Comparison of ENCODE assay signal across 8 cellular contexts in genomic region chr14:94173885-94174621, GRCh38. TPM values are rescaled to one million over a fixed set of nuclear protein-coding genes. Genes with fewer than 3 reads are reported as not detected.
DNase-seq lines count a peak whose midpoint lies in the region; ATAC-seq, FAIRE-seq and TF ChIP-seq lines count a peak whose summit lies in the region.

Gene PPP4R4, plus strand, starts transcription at chr14:94174322. Its CDS starts 144 bp downstream, at chr14:94174466.

- H3K9me3 ChIP-seq in Karpas-422 (ENCODE audit: low read length), result no peaks in the 10 kb centered on the region

- TF ChIP-seq CTCF in D721Med (IDR thresholded peaks at IDR 0.05; ENCODE audit: insufficient read depth, missing control alignments) (no peak), fibroblast of pulmonary artery (IDR thresholded peaks at IDR 0.05; ENCODE audit: low read length, missing control alignments) (no peak), nephron (IDR thresholded peaks at IDR 0.05; ENCODE audit: unreplicated experiment in 3 of 3) (no peak)

- H3K4me1 ChIP-seq in Karpas-422 (ENCODE audit: low read length), result peaks cover 14% of the 10 kb centered on the region

- H3K9me3 Mint-ChIP-seq in activated T-helper 2 cell treated with anti-CD3 and anti-CD28 coated beads, Interferon-gamma antibody, Interleukin-2, Interleukin-4, amounts not matched to agents 10 μg/mL and 5 μg/mL and 100 μg/mL, durations not matched to agents 14 hours and 24 hours and 36 hours, result no peaks in the 10 kb centered on the region
- no peaks in the 10 kb centered on the region for H3K9me3 Mint-ChIP-seq in nephron

- H3K27me3 ChIP-seq in Karpas-422 (ENCODE audit: low read length), result no peaks in the 10 kb centered on the region

- H3K4me3 Mint-ChIP-seq in activated T-helper 2 cell treated with anti-CD3 and anti-CD28 coated beads, Interferon-gamma antibody, Interleukin-2, Interleukin-4, amounts not matched to agents 10 μg/mL and 5 μg/mL and 100 μg/mL, durations not matched to agents 14 hours and 24 hours and 36 hours (ENCODE audit: low read depth), result peak within 1 kb of the TSS; percentile 78
- H3K4me3 Mint-ChIP-seq in nephron, result peak within 1 kb of the TSS; percentile 88 to 91 (median 89)

- H2AFZ ChIP-seq in Karpas-422 (ENCODE audit: low read length), result peak within 1 kb of the TSS; percentile 99

- H3K4me3 ChIP-seq in Karpas-422 (ENCODE audit: low read length), result peak within 1 kb of the TSS; percentile 73
- peak within 1 kb of the TSS; percentile 57 for H3K4me3 ChIP-seq in fibroblast of pulmonary artery (replicated peaks; ENCODE audit: low read depth, low read length)

- no peaks in the 10 kb centered on the region for H3K79me2 ChIP-seq in Karpas-422 (ENCODE audit: low read length)

- no peaks in the 10 kb centered on the region for H4K20me1 ChIP-seq in Karpas-422 (ENCODE audit: insufficient read depth, low read depth, low read length)

- peak within 1 kb of the TSS; percentile 70 for H3K9ac ChIP-seq in Karpas-422 (ENCODE audit: low read length)

- H3K27ac Mint-ChIP-seq in activated T-helper 2 cell treated with anti-CD3 and anti-CD28 coated beads, Interferon-gamma antibody, Interleukin-2, Interleukin-4, amounts not matched to agents 10 μg/mL and 5 μg/mL and 100 μg/mL, durations not matched to agents 14 hours and 24 hours and 36 hours, result no peak within 1 kb of the TSS
- no peak within 1 kb of the TSS for H3K27ac Mint-ChIP-seq in nephron

- intact Hi-C loops in activated T-helper 2 cell treated with anti-CD3 and anti-CD28 coated beads, Interferon-gamma antibody, Interleukin-2, Interleukin-4, amounts not matched to agents 10 μg/mL and 5 μg/mL and 100 μg/mL, durations not matched to agents 14 hours and 24 hours and 36 hours (cut with micrococcal nuclease), result loop anchor here (1.0 to 10.0 kb wide), 3 partner anchors 29 to 221 kb away; partner anchors contain the start of genes DDX24 and IFI27L1

- H3K4me1 Mint-ChIP-seq in activated T-helper 2 cell treated with anti-CD3 and anti-CD28 coated beads, Interferon-gamma antibody, Interleukin-2, Interleukin-4, amounts not matched to agents 10 μg/mL and 5 μg/mL and 100 μg/mL, durations not matched to agents 14 hours and 24 hours and 36 hours (ENCODE audit: low read depth), result peaks cover 21% of the 10 kb centered on the region
- peaks cover 7% of the 10 kb centered on the region for H3K4me1 Mint-ChIP-seq in nephron

- no peak for FAIRE-seq in D721Med (lab: Jason Lieb, UNC)

- ATAC-seq in GM21717 (IDR thresholded peaks at IDR 0.05; ENCODE audit: unreplicated experiment), result peak; percentile 79

- no peaks in the 10 kb centered on the region for H3K9me2 ChIP-seq in Karpas-422 (replicated peaks; ENCODE audit: insufficient read depth, low read length)

- H3K36me3 ChIP-seq in Karpas-422 (ENCODE audit: insufficient read depth, low read length), result no peaks in the 10 kb centered on the region

- peak within 1 kb of the TSS; percentile 93 for H3K4me2 ChIP-seq in Karpas-422 (ENCODE audit: low read depth, low read length, poor library complexity, severe bottlenecking)

- H3K36me3 Mint-ChIP-seq in activated T-helper 2 cell treated with anti-CD3 and anti-CD28 coated beads, Interferon-gamma antibody, Interleukin-2, Interleukin-4, amounts not matched to agents 10 μg/mL and 5 μg/mL and 100 μg/mL, durations not matched to agents 14 hours and 24 hours and 36 hours (ENCODE audit: low read depth), result no peaks in the 10 kb centered on the region
- no peaks in the 10 kb centered on the region for H3K36me3 Mint-ChIP-seq in nephron (ENCODE audit: low read depth)

- peaks cover 58% of the 10 kb centered on the region for H3K27me3 Mint-ChIP-seq in activated T-helper 2 cell treated with anti-CD3 and anti-CD28 coated beads, Interferon-gamma antibody, Interleukin-2, Interleukin-4, amounts not matched to agents 10 μg/mL and 5 μg/mL and 100 μg/mL, durations not matched to agents 14 hours and 24 hours and 36 hours (ENCODE audit: low read depth)
- H3K27me3 Mint-ChIP-seq in nephron (ENCODE audit: low read depth), result peaks cover 73% of the 10 kb centered on the region

- DNase-seq in D721Med (ENCODE audit: insufficient read length, low spot score) (peak; percentile 46), Karpas-422 (peak; percentile 97), RPMI8226 (peak; percentile 77), fibroblast of pulmonary artery (ENCODE audit: low read depth) (peak; percentile 82)
- DNase-seq in activated T-helper 2 cell treated with anti-CD3 and anti-CD28 coated beads, Interferon-gamma antibody, Interleukin-2, Interleukin-4, amounts not matched to agents 10 μg/mL and 5 μg/mL and 100 μg/mL, durations not matched to agents 14 hours and 24 hours and 36 hours (ENCODE audit: low spot score), result peak; percentile 89
- DNase-seq in stimulated activated naive CD4-positive, alpha-beta T cell treated with Interleukin-2 at 50 U/mL for 16 hours (lab: John Stamatoyannopoulos, UW), result peak; percentile 86

- H3K27ac ChIP-seq in Karpas-422 (ENCODE audit: low read length), result no peak within 1 kb of the TSS

RNA-seq across cellular contexts. Expression of gene PPP4R4, which starts in this region (rescaled TPM):
- total RNA-seq in Karpas-422 (2014; rRNA removed; shearing (Covaris generic); ENCODE audit: low replicate concordance), result 0.75 and 0.79 TPM in 2 replicates
- total RNA-seq in activated T-helper 2 cell treated with anti-CD3 and anti-CD28 coated beads, Interferon-gamma antibody, Interleukin-2, Interleukin-4, amounts not matched to agents 10 μg/mL and 5 μg/mL and 100 μg/mL, durations not matched to agents 14 hours and 24 hours and 36 hours, result 1.2 and 1.8 TPM in 2 replicates

Comparison
In these comparisons a context has a peak if more than half of its experiments do, and no peak if none do; other contexts are left out.
1. Peak in DNase-seq, H3K4me3 ChIP-seq, H3K9ac ChIP-seq and H3K4me2 ChIP-seq in Karpas-422; RNA of the gene not detected or under 1 TPM.
2. DNase-seq: peak in every context shown above with its lines; median percentile 97 in Karpas-422; 89 in activated T-helper 2 cell treated with anti-CD3 and anti-CD28 coated beads, Interferon-gamma antibody, Interleukin-2, Interleukin-4, amounts not matched to agents 10 μg/mL and 5 μg/mL and 100 μg/mL, durations not matched to agents 14 hours and 24 hours and 36 hours; 86 in stimulated activated naive CD4-positive, alpha-beta T cell treated with Interleukin-2 at 50 U/mL for 16 hours; 82 in fibroblast of pulmonary artery; 77 in RPMI8226; 46 in D721Med.